1 cellular context compared by ENCODE assay signal in the genomic region with DNA sequence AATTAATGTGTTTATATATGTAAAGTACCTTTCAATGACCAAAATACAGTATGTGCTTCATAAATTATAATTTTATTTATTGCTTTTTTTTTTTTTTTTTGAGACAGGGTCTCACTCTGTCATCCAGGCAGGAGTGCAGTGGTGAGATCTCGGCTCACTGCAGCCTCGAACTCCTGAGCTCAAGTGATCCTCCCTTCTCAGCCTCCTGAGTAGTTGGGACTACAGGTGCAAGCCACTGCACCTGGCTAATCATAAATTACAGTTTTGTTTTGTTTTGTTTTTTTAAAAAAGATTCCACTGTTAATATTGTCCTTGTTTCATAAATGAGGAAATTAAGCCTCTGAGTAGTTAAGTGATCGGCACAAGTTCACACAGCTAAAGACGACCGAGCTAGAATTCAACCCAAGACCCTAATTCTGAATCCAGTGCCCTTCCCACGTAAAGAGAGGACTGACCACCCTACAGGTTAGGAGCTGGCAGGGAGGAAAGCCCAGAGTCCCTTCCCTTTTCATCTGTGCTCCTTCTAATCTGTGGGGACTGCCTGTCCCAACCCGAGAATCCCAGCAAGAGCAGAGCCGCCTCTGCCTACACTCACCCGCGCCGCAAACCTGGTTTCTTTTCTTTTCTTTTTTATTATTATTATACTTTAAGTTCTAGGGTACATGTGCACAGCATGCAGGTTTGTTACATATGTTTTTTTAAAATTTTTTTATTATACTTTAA.
TF ChIP-seq lines count a peak whose summit lies in the region.

No MANE protein-coding gene starts in this region.

TF ChIP-seq in H1, 55 proteins besides CTCF, POLR2A, EP300 and RAD21:
- TF ChIP-seq PHF8 (conservative IDR thresholded peaks at IDR 0.05; ENCODE audit: low read depth, low read length) (no peak), TCF12 (IDR thresholded peaks at IDR 0.05; ENCODE audit: low read depth, low read length) (no peak), NANOG (IDR thresholded peaks at IDR 0.05; ENCODE audit: insufficient read depth, low read depth, low read length, poor library complexity, severe bottlenecking) (no peak), SIN3A (conservative IDR thresholded peaks at IDR 0.05 in 1 of 2, IDR thresholded peaks at IDR 0.05 in 1 of 2; ENCODE audit: low read depth in 1 of 2, low read length in 2 of 2) (no peak), SP1 (IDR thresholded peaks at IDR 0.05; ENCODE audit: low read depth, low read length) (no peak), YY1 (IDR thresholded peaks at IDR 0.05; ENCODE audit: low read depth, low read length) (no peak), RNF2 (IDR thresholded peaks at IDR 0.05; ENCODE audit: borderline replicate concordance, low read depth, low read length, missing control alignments, poor library complexity, severe bottlenecking) (no peak)
